14 cellular contexts compared by ENCODE assay signal in the genomic region with DNA sequence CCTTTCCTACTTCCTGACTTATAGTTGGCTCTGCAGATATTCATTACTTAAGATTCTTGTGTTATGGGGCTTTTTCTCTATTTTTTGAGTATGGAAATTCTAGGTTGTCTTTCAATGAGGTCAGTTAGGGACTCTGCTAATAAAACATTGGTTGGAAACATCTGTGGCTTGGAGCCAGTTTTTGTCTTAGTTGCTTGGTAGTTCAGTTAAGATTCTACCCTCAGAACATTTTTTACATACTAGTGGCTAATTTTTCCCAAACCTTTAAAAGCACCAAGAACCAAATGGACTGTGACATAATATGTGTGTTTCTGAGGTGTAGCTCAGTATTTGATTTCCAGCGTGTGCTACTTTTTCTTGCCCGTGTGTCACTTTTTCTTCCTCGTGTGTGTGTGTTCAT.
DNase-seq lines count a peak whose midpoint lies in the region; ATAC-seq and TF ChIP-seq lines count a peak whose summit lies in the region.
"Had no signal": no experiment of that assay in that cellular context is flagged by ENCODE, and none has a peak within 500 bp of the region (broad histone marks: within the 10 kb centered on the region; RNA-seq: fewer than 3 reads in every experiment).

No MANE protein-coding gene starts in this region.

- H3K4me3 ChIP-seq in OCI-LY3 (ENCODE audit: low read length) (no peak overlapping the region), skeletal muscle satellite cell (ENCODE audit: low read length) (peak overlapping the region; percentile 22)
- H3K4me3 ChIP-seq: ovary had no signal

- H4K20me1 ChIP-seq in OCI-LY3 (ENCODE audit: insufficient read depth, low read length): no peaks in the 10 kb centered on the region

- H3K9ac ChIP-seq in OCI-LY3 (ENCODE audit: low read length) (no peak overlapping the region), skeletal muscle satellite cell (ENCODE audit: low read depth, low read length) (no peak overlapping the region)

- intact Hi-C loops in Right ventricle myocardium superior (cut with DNase I) (no loop called here), Right ventricle myocardium inferior (cut with DNase I) (no loop called here)

- ATAC-seq in Right ventricle myocardium superior (ENCODE audit: poor library complexity) (peak; percentile 69), Right ventricle myocardium inferior (no peak)
- ATAC-seq: activated T-cell treated with anti-CD3 and anti-CD28 coated beads, Interleukin-2, amount 50 U/mL, for 4 hours; stimulated activated effector memory CD8-positive, alpha-beta T cell treated with anti-CD3 and anti-CD28 coated beads, Interleukin-12 subunit alpha, Interleukin-12 subunit beta, amount 100 ng/mL, for 72 hours had no signal

- H3K9me3 ChIP-seq in OCI-LY3 (ENCODE audit: insufficient read depth, low read length) (no peaks in the 10 kb centered on the region), skeletal muscle satellite cell (replicated peaks; ENCODE audit: low read length) (no peaks in the 10 kb centered on the region)
- H3K9me3 ChIP-seq: ovary had no signal

- H2AFZ ChIP-seq in OCI-LY3 (ENCODE audit: low read depth, low read length): no peak overlapping the region

- no peak overlapping the region for H3K27ac ChIP-seq in OCI-LY3 (ENCODE audit: low read length)
- H3K27ac ChIP-seq: ovary had no signal

- no peaks in the 10 kb centered on the region for H3K27me3 ChIP-seq in OCI-LY3 (ENCODE audit: low read depth, low read length)
- no peaks in the 10 kb centered on the region for H3K27me3 ChIP-seq in skeletal muscle satellite cell (ENCODE audit: control insufficient read depth, insufficient read depth, low read length)
- H3K27me3 ChIP-seq: ovary had no signal

- H3K4me1 ChIP-seq in OCI-LY3 (ENCODE audit: low read length): peaks cover 43% of the 10 kb centered on the region
- peaks cover 23% of the 10 kb centered on the region for H3K4me1 ChIP-seq in skeletal muscle satellite cell (ENCODE audit: control insufficient read depth, insufficient read depth, low read length)

- H3K79me2 ChIP-seq in OCI-LY3 (ENCODE audit: low read length): no peaks in the 10 kb centered on the region

- H3K4me2 ChIP-seq in OCI-LY3 (ENCODE audit: low read length) (peak overlapping the region; percentile 56; the same call in 1 of the 2 replicates), skeletal muscle satellite cell (ENCODE audit: low read length) (peak overlapping the region; percentile 52)

- TF ChIP-seq CTCF in OCI-LY3 (IDR thresholded peaks at IDR 0.05; ENCODE audit: low read depth, low read length): no peak

- no peaks in the 10 kb centered on the region for H3K36me3 ChIP-seq in OCI-LY3 (replicated peaks; ENCODE audit: low read depth, low read length)
- H3K36me3 ChIP-seq in skeletal muscle satellite cell (ENCODE audit: insufficient read depth, low read length): peaks cover 4% of the 10 kb centered on the region
- H3K36me3 ChIP-seq: ovary had no signal

- DNase-seq in Right ventricle myocardium superior (no peak), Right ventricle myocardium inferior (ENCODE audit: missing footprints) (no peak), fibroblast of peridontal ligament (ENCODE audit: extremely low read depth) (peak; percentile 87), activated gamma-delta T cell treated with Interleukin-2 at 50 U/mL for 16 hours (no peak), GF-D8 (lab: John Stamatoyannopoulos, UW) (no peak), SIG-M5 treated with dmso at 0.1 percent for 504 hours (lab: John Stamatoyannopoulos, UW; ENCODE audit: unreplicated experiment) (no peak)
- DNase-seq: ACHN; activated CD4-positive, alpha-beta T cell treated with anti-CD3 and anti-CD28 coated beads for 4 hours; activated T-cell treated with anti-CD3 and anti-CD28 coated beads, Interleukin-2, amount 50 U/mL, for 4 hours; amygdala; ovary had no signal
